Comparison of ENCODE assay signal across 8 cellular contexts in genomic region chr1:26285366-26286063, GRCh38. TPM values are rescaled to one million over a fixed set of nuclear protein-coding genes. Genes with fewer than 3 reads are reported as not detected.
DNase-seq lines count a peak whose midpoint lies in the region; ATAC-seq, FAIRE-seq and TF ChIP-seq lines count a peak whose summit lies in the region.

No MANE protein-coding gene starts in this region.

- no peak overlapping the region for H2BK120ac ChIP-seq in H1 (replicated peaks; ENCODE audit: low read depth, low read length)

- no peak overlapping the region for H2BK20ac ChIP-seq in H1 (ENCODE audit: low read length)

- TF ChIP-seq CTCF in H1 (IDR thresholded peaks at IDR 0.05; ENCODE audit: control extremely low read depth in 1 of 3, insufficient read depth in 1 of 3, low read depth in 1 of 3, low read length in 3 of 3), result peak in 2 of 3 experiments; percentile 86 to 95; a peak in 3 of 4 replicates
- TF ChIP-seq CTCF in osteocyte (IDR thresholded peaks at IDR 0.05), result peak; percentile 31
- peak in 12 of 56 donors; percentile 0 to 39 (median 7) for TF ChIP-seq CTCF in dorsolateral prefrontal cortex (IDR thresholded peaks at IDR 0.05 in 54 of 56, conservative IDR thresholded peaks at IDR 0.05 in 2 of 56; ENCODE audit: low read depth in 1 of 56, partially characterized antibody in 56 of 56)

- no peak overlapping the region; the same call in 1 of the 2 replicates for H3K27ac ChIP-seq in H1 (ENCODE audit: low read depth, low read length)
- H3K27ac ChIP-seq in dorsolateral prefrontal cortex, result peak overlapping the region in 19 of 59 donors; percentile 3 to 65 (median 27)

- H2BK5ac ChIP-seq in H1 (ENCODE audit: low read depth, low read length), result peak overlapping the region; percentile 52; the same call in 1 of the 2 replicates

- 75% methylated on average over 19 of the region's 19 CpGs; no CpG with 5 or more reads in 1 of the 2 experiments for WGBS in H1 (ENCODE audit: extremely low coverage in 1 of 2, insufficient coverage in 1 of 2, insufficient read length in 1 of 2, insufficient replicate concordance in 2 of 2, low coverage in 1 of 2, low lambda C conversion rate in 2 of 2, missing lambda C conversion rate in 1 of 2), 2 experiments

- H4K5ac ChIP-seq in H1 (ENCODE audit: insufficient read length, low read depth, low read length), result no peak overlapping the region

- H3K27me3 Mint-ChIP-seq in osteocyte (ENCODE audit: unreplicated experiment), result no peaks in the 10 kb centered on the region

- no peak overlapping the region for H3K9ac ChIP-seq in H1 (replicated peaks in 1 of 4; ENCODE audit: extremely low read depth in 1 of 4, low read depth in 3 of 4, low read length in 3 of 4)

- ATAC-seq in Right ventricle myocardium superior (ENCODE audit: poor library complexity), result no peak
- no peak for ATAC-seq in GM19351 (IDR thresholded peaks at IDR 0.05; ENCODE audit: unreplicated experiment)

- H3K36me3 Mint-ChIP-seq in osteocyte (ENCODE audit: unreplicated experiment), result peaks cover 1% of the 10 kb centered on the region

- H3K4me2 ChIP-seq in H1 (ENCODE audit: insufficient read depth in 1 of 2, low read depth in 2 of 2, low read length in 2 of 2), result no peak overlapping the region

- FAIRE-seq in H1 (lab: Jason Lieb, UNC), result no peak

- no peak overlapping the region for H3K18ac ChIP-seq in H1 (ENCODE audit: extremely low read depth, low read length)

- peaks cover 5% of the 10 kb centered on the region; the same call in 1 of the 2 replicates for H3K23me2 ChIP-seq in H1 (ENCODE audit: low read depth, low read length)

- no peak overlapping the region for H3K4me3 Mint-ChIP-seq in osteocyte (ENCODE audit: unreplicated experiment)

- no peak for TF ChIP-seq POLR2A in H1 (IDR thresholded peaks at IDR 0.05; ENCODE audit: control extremely low read depth in 1 of 2, low read depth in 2 of 2, low read length in 2 of 2)

- H2AK5ac ChIP-seq in H1 (ENCODE audit: low read depth, low read length), result no peak overlapping the region

- peaks cover 44% of the 10 kb centered on the region for H3K4me1 Mint-ChIP-seq in osteocyte (ENCODE audit: unreplicated experiment)

- no peak overlapping the region for H3K4ac ChIP-seq in H1 (replicated peaks; ENCODE audit: insufficient read length, low read depth, low read length)

- H3K4me3 ChIP-seq in H1 (ENCODE audit: extremely low read depth in 1 of 4, insufficient read depth in 2 of 4, low read depth in 3 of 4, low read length in 4 of 4), result no peak overlapping the region
- no peak overlapping the region for H3K4me3 ChIP-seq in dorsolateral prefrontal cortex

- H3K79me1 ChIP-seq in H1 (ENCODE audit: low read depth, low read length), result no peaks in the 10 kb centered on the region

- H3K79me2 ChIP-seq in H1 (ENCODE audit: control insufficient read depth in 1 of 2, insufficient read depth in 2 of 2, low read length in 2 of 2), result peaks cover 0 to 2% of the 10 kb centered on the region in 2 experiments; a peak in 1 of 4 replicates

- no peak overlapping the region for H4K91ac ChIP-seq in H1 (replicated peaks; ENCODE audit: insufficient read length, low read length)

- H4K8ac ChIP-seq in H1 (ENCODE audit: extremely low read depth, insufficient read depth, low read length), result no peak overlapping the region

- H3K9me3 Mint-ChIP-seq in osteocyte (ENCODE audit: unreplicated experiment), result no peaks in the 10 kb centered on the region

- no peaks in the 10 kb centered on the region for H3K27me3 ChIP-seq in H1 (replicated peaks in 1 of 4; ENCODE audit: control insufficient read depth in 3 of 4, extremely low read depth in 1 of 4, insufficient read depth in 3 of 4, low read length in 3 of 4)
- no peaks in the 10 kb centered on the region for H3K27me3 ChIP-seq in dorsolateral prefrontal cortex

- H3K4me1 ChIP-seq in H1 (replicated peaks in 1 of 4; ENCODE audit: control insufficient read depth in 3 of 4, insufficient read depth in 4 of 4, low read length in 3 of 4), result peaks cover 8 to 37% (median 26%) of the 10 kb centered on the region in 4 experiments

- H3K14ac ChIP-seq in H1 (ENCODE audit: insufficient read length), result no peak overlapping the region

- peaks cover 2 to 12% of the 10 kb centered on the region in 2 experiments for H4K20me1 ChIP-seq in H1 (replicated peaks in 1 of 2; ENCODE audit: control insufficient read depth in 1 of 2, insufficient read depth in 2 of 2, low read length in 2 of 2)

- H3K36me3 ChIP-seq in H1 (ENCODE audit: control insufficient read depth in 2 of 4, insufficient read depth in 4 of 4, low read length in 3 of 4), result peaks cover 0 to 4% (median 0%) of the 10 kb centered on the region in 4 experiments; a peak in 1 of 8 replicates

- H2BK15ac ChIP-seq in H1 (ENCODE audit: low read length), result peak overlapping the region; percentile 72; the same call in 1 of the 2 replicates

- peak; percentile 51 to 69 for TF ChIP-seq RAD21 in H1 (IDR thresholded peaks at IDR 0.05 in 1 of 2, conservative IDR thresholded peaks at IDR 0.05 in 1 of 2; ENCODE audit: low read depth in 2 of 2, low read length in 2 of 2)

- no peak overlapping the region for H2AFZ ChIP-seq in H1 (ENCODE audit: low read length)

- intact Hi-C loops in Right ventricle myocardium superior (cut with DNase I) (loop anchor here (10.0 kb wide), 1 partner anchor 79 kb away; no protein-coding TSS in a partner anchor), cardiac septum (cut with DNase I) (loop anchor here (5.0 kb wide), 1 partner anchor 77 kb away; no protein-coding TSS in a partner anchor), dorsolateral prefrontal cortex (cut with DNase I) (loop anchor here in 1 of 2 donors (2.0 kb wide), 1 partner anchor 35 kb away; no protein-coding TSS in a partner anchor)

- H3K9me3 ChIP-seq in H1 (ENCODE audit: insufficient read depth in 2 of 2, low read depth in 1 of 2, low read length in 1 of 2), result no peaks in the 10 kb centered on the region

- H2BK12ac ChIP-seq in H1 (ENCODE audit: low read depth, low read length), result no peak overlapping the region

- no peak for TF ChIP-seq EP300 in H1 (IDR thresholded peaks at IDR 0.05; ENCODE audit: borderline replicate concordance in 1 of 2, low read depth in 2 of 2, low read length in 2 of 2)

- DNase-seq in Right ventricle myocardium superior (peak; percentile 61), cardiac septum (ENCODE audit: low spot score) (no peak), SK-MEL-5 (ENCODE audit: low read depth, low spot score) (peak; percentile 56), H1 (ENCODE audit: low read depth in 1 of 2, low spot score in 2 of 2) (peak in 1 of 2 experiments; percentile 91), osteocyte (ENCODE audit: extremely low spot score, unreplicated experiment) (no peak), retina (no peak), dorsolateral prefrontal cortex (no peak)

- H3K56ac ChIP-seq in H1 (replicated peaks; ENCODE audit: insufficient read length, low read depth, low read length), result no peak overlapping the region

- in situ Hi-C loops in SK-MEL-5 (cut with HindIII; ENCODE audit: low pct_unique_long_range_greater_than_20kb, low sequenced_read_pairs), result no loop called here

- POLR2A ChIA-PET in H1 (lab: Charles Lee; ENCODE audit: partially characterized antibody), result interaction anchor here (0.5 to 3.2 kb wide), 11 partner anchors 9 to 187 kb away, joined by 3 to 27 read pairs (median 4); partner anchors contain the start of genes CD52, HMGN2 and LIN28A

- H3K27ac Mint-ChIP-seq in osteocyte (ENCODE audit: unreplicated experiment), result no peak overlapping the region

- H3K23ac ChIP-seq in H1 (ENCODE audit: insufficient read length), result no peak overlapping the region

- CTCF ChIA-PET in H1 (lab: Charles Lee; ENCODE audit: partially characterized antibody), result interaction anchor here (0.6 to 39.7 kb wide), 45 partner anchors 10 to 1098 kb away, joined by 3 to 1530 read pairs (median 5); partner anchors contain the start of genes CATSPER4, CD164L2, CD52 and CEP85

RNA-seq across cellular contexts. Expression of gene SH3BGRL3, which starts 5.6 kb away (rescaled TPM):
- total RNA-seq in Right ventricle myocardium superior (33.9 TPM), cardiac septum (55.0 TPM), osteocyte (138 and 140 TPM in 2 replicates), dorsolateral prefrontal cortex (100 to 1,000 TPM in 13 of 120 experiments, 10 to 100 TPM in 107; 50.9 to 144 (median 80.6) TPM)
- 30.7 and 32.8 TPM in 2 replicates for total RNA-seq in SK-MEL-5 (2014; rRNA removed; shearing (Covaris generic))
- 74.2 and 77.4 TPM in 2 replicates for polyA plus RNA-seq in SK-MEL-5 (2015; cell fraction: cytosol; rRNA removed)
- 3.7 and 12.8 TPM in 2 replicates for polyA plus RNA-seq in SK-MEL-5 (2015; cell fraction: nucleus; rRNA removed)
- total RNA-seq in H1 (2021; fragmentation: NEBNext Ultra II Directional; extraction: Animal tissue kit (Norgen Biotek cat#: 25700)), result 77.8 and 84.4 TPM in 2 replicates
- polyA plus RNA-seq in H1 (2011; rRNA removed), result 107 and 120 TPM in 2 replicates
- 40.4 TPM for polyA plus RNA-seq in H1 (2011; cell fraction: cytosol; rRNA removed)
- 52.7 TPM for polyA plus RNA-seq in H1 (2011; cell fraction: nucleus; rRNA removed)
- 105 to 143 TPM (median 123 TPM) in 4 replicates for polyA plus RNA-seq in H1 (2012, experiment 1 of 2)
- polyA plus RNA-seq in H1 (2012, experiment 2 of 2), result 118 TPM
- polyA plus RNA-seq in H1 (2013, experiment 1 of 2), result 78.7 TPM
- polyA plus RNA-seq in H1 (2013, experiment 2 of 2), result 82.7 TPM
- polyA minus RNA-seq in H1 (2011; rRNA and poly(A)+ RNA removed), result 49.1 and 61.0 TPM in 2 replicates
- 55.9 TPM for polyA minus RNA-seq in H1 (2011; cell fraction: cytosol; rRNA and poly(A)+ RNA removed)
- polyA minus RNA-seq in H1 (2011; cell fraction: nucleus; rRNA and poly(A)+ RNA removed), result 46.7 TPM

RNA-seq across cellular contexts. Expression of gene UBXN11, which starts 20.9 kb away (rescaled TPM):
- total RNA-seq in Right ventricle myocardium superior, result 8.3 TPM
- 8.3 TPM for total RNA-seq in cardiac septum
- 4.6 and 5.0 TPM in 2 replicates for total RNA-seq in SK-MEL-5 (2014; rRNA removed; shearing (Covaris generic))
- 9.9 and 15.3 TPM in 2 replicates for polyA plus RNA-seq in SK-MEL-5 (2015; cell fraction: cytosol; rRNA removed)
- 163 and 186 TPM in 2 replicates for polyA plus RNA-seq in SK-MEL-5 (2015; cell fraction: nucleus; rRNA removed)
- 6.1 and 6.3 TPM in 2 replicates for total RNA-seq in H1 (2021; fragmentation: NEBNext Ultra II Directional; extraction: Animal tissue kit (Norgen Biotek cat#: 25700))
- 10.4 and 14.8 TPM in 2 replicates for polyA plus RNA-seq in H1 (2011; rRNA removed)
- 15.3 TPM for polyA plus RNA-seq in H1 (2011; cell fraction: cytosol; rRNA removed)
- polyA plus RNA-seq in H1 (2011; cell fraction: nucleus; rRNA removed), result 42.2 TPM
- 9.8 to 12.4 TPM (median 11.7 TPM) in 4 replicates for polyA plus RNA-seq in H1 (2012, experiment 1 of 2)
- polyA plus RNA-seq in H1 (2012, experiment 2 of 2), result 10.1 TPM
- 6.9 TPM for polyA plus RNA-seq in H1 (2013, experiment 1 of 2)
- polyA plus RNA-seq in H1 (2013, experiment 2 of 2), result 6.1 TPM
- polyA minus RNA-seq in H1 (2011; rRNA and poly(A)+ RNA removed), result 7.2 and 7.3 TPM in 2 replicates
- polyA minus RNA-seq in H1 (2011; cell fraction: cytosol; rRNA and poly(A)+ RNA removed), result 4.2 TPM
- polyA minus RNA-seq in H1 (2011; cell fraction: nucleus; rRNA and poly(A)+ RNA removed), result 14.1 TPM
- total RNA-seq in osteocyte, result 16.6 and 17.0 TPM in 2 replicates
- 10 to 100 TPM; 17.6 to 43.2 (median 31.5) TPM for total RNA-seq in dorsolateral prefrontal cortex

RNA-seq across cellular contexts. Expression of gene CD52, which starts 32.2 kb away (rescaled TPM):
- total RNA-seq in Right ventricle myocardium superior (4.4 TPM), cardiac septum (4.6 TPM), osteocyte (not detected in 2 replicates), dorsolateral prefrontal cortex (10 to 100 TPM in 2 of 120 experiments, 1 to 10 TPM in 109, not detected in 9; 1.1 to 20.8 (median 2.9) TPM)
- not detected in 2 replicates for total RNA-seq in SK-MEL-5 (2014; rRNA removed; shearing (Covaris generic))
- polyA plus RNA-seq in SK-MEL-5 (2015; cell fraction: cytosol; rRNA removed), result not detected in 2 replicates
- not detected in 2 replicates for polyA plus RNA-seq in SK-MEL-5 (2015; cell fraction: nucleus; rRNA removed)
- 2.4 TPM in 1 of 2 replicates, not detected in the other for total RNA-seq in H1 (2021; fragmentation: NEBNext Ultra II Directional; extraction: Animal tissue kit (Norgen Biotek cat#: 25700))
- polyA plus RNA-seq in H1 (2011; rRNA removed), result 2.7 and 3.1 TPM in 2 replicates
- 3.6 TPM for polyA plus RNA-seq in H1 (2011; cell fraction: cytosol; rRNA removed)
- 2.0 TPM for polyA plus RNA-seq in H1 (2011; cell fraction: nucleus; rRNA removed)
- polyA plus RNA-seq in H1 (2012, experiment 1 of 2), result 1.9 to 5.6 TPM (median 3.4 TPM) in 4 replicates
- 11.0 TPM for polyA plus RNA-seq in H1 (2012, experiment 2 of 2)
- 9.0 TPM for polyA plus RNA-seq in H1 (2013, experiment 1 of 2)
- polyA plus RNA-seq in H1 (2013, experiment 2 of 2), result 8.5 TPM
- 0.59 and 2.0 TPM in 2 replicates for polyA minus RNA-seq in H1 (2011; rRNA and poly(A)+ RNA removed)
- polyA minus RNA-seq in H1 (2011; cell fraction: cytosol; rRNA and poly(A)+ RNA removed), result not detected
- not detected for polyA minus RNA-seq in H1 (2011; cell fraction: nucleus; rRNA and poly(A)+ RNA removed)

RNA-seq across cellular contexts. Expression of gene CEP85, which starts 51.5 kb away (rescaled TPM):
- total RNA-seq in Right ventricle myocardium superior (82.5 TPM), cardiac septum (25.8 TPM), osteocyte (16.5 and 17.7 TPM in 2 replicates), dorsolateral prefrontal cortex (10 to 100 TPM; 11.3 to 55.4 (median 22.9) TPM)
- total RNA-seq in SK-MEL-5 (2014; rRNA removed; shearing (Covaris generic)), result 12.3 and 13.5 TPM in 2 replicates
- polyA plus RNA-seq in SK-MEL-5 (2015; cell fraction: cytosol; rRNA removed), result 15.6 and 20.7 TPM in 2 replicates
- polyA plus RNA-seq in SK-MEL-5 (2015; cell fraction: nucleus; rRNA removed), result 76.6 and 82.4 TPM in 2 replicates
- 35.3 and 40.4 TPM in 2 replicates for total RNA-seq in H1 (2021; fragmentation: NEBNext Ultra II Directional; extraction: Animal tissue kit (Norgen Biotek cat#: 25700))
- polyA plus RNA-seq in H1 (2011; rRNA removed), result 37.4 and 43.7 TPM in 2 replicates
- 41.3 TPM for polyA plus RNA-seq in H1 (2011; cell fraction: cytosol; rRNA removed)
- polyA plus RNA-seq in H1 (2011; cell fraction: nucleus; rRNA removed), result 70.9 TPM
- polyA plus RNA-seq in H1 (2012, experiment 1 of 2), result 31.0 to 35.0 TPM (median 33.0 TPM) in 4 replicates
- 14.0 TPM for polyA plus RNA-seq in H1 (2012, experiment 2 of 2)
- polyA plus RNA-seq in H1 (2013, experiment 1 of 2), result 23.4 TPM
- 21.4 TPM for polyA plus RNA-seq in H1 (2013, experiment 2 of 2)
- 44.5 and 47.3 TPM in 2 replicates for polyA minus RNA-seq in H1 (2011; rRNA and poly(A)+ RNA removed)
- polyA minus RNA-seq in H1 (2011; cell fraction: cytosol; rRNA and poly(A)+ RNA removed), result 22.5 TPM
- 34.8 TPM for polyA minus RNA-seq in H1 (2011; cell fraction: nucleus; rRNA and poly(A)+ RNA removed)

Comparison
In these comparisons a context has a peak if more than half of its experiments do, and no peak if none do; other contexts are left out.
1. DNase-seq: peak in Right ventricle myocardium superior (single experiment) and SK-MEL-5 (single experiment); none in cardiac septum (single experiment), osteocyte (single experiment), retina (single experiment) and dorsolateral prefrontal cortex (0 of 10).